20 cellular contexts compared by ENCODE assay signal in genomic region chr14:72723741-72724530, GRCh38.
DNase-seq lines count a peak whose midpoint lies in the region; ATAC-seq, FAIRE-seq and TF ChIP-seq lines count a peak whose summit lies in the region.
"Had no signal": no experiment of that assay in that cellular context is flagged by ENCODE, and none has a peak within 500 bp of the region (broad histone marks: within the 10 kb centered on the region; RNA-seq: fewer than 3 reads in every experiment).

No MANE protein-coding gene starts in this region.

- FAIRE-seq in K562 (lab: Jason Lieb, UNC) = no peak
- FAIRE-seq: GM12891, H1 had no signal

- no peak overlapping the region for H2AFZ ChIP-seq in K562 (ENCODE audit: low read depth, low read length)

- H3K4me1 ChIP-seq in BLaER1 = peaks cover 9% of the 10 kb centered on the region
- H3K4me1 ChIP-seq in K562 (replicated peaks in 1 of 2; ENCODE audit: control insufficient read depth in 2 of 2, insufficient read depth in 2 of 2, low read length in 2 of 2) = peaks cover 0 to 3% of the 10 kb centered on the region in 2 experiments; a peak in 1 of 5 replicates
- H3K4me1 ChIP-seq in ovary (ENCODE audit: insufficient read depth) = peaks cover 37% of the 10 kb centered on the region
- H3K4me1 ChIP-seq: adrenal gland, Caco-2, stomach, vagina had no signal

- H3K9me3 Mint-ChIP-seq in activated CD8-positive, alpha-beta T cell treated with anti-CD3 and anti-CD28 coated beads, Interleukin-2, amount 10 ng/mL, durations not matched to agents 7 days and 5 days (ENCODE audit: insufficient read depth) = no peaks in the 10 kb centered on the region
- H3K9me3 Mint-ChIP-seq: activated B cell treated with CpG ODN at 0.5 μM for 24 hours; activated T-helper 2 cell treated with anti-CD3 and anti-CD28 coated beads, Interferon-gamma antibody, Interleukin-2, Interleukin-4, amounts not matched to agents 10 μg/mL and 5 μg/mL and 100 μg/mL, durations not matched to agents 14 hours and 24 hours and 36 hours had no signal

- H3K9me3 ChIP-seq in BLaER1 = no peaks in the 10 kb centered on the region
- no peaks in the 10 kb centered on the region for H3K9me3 ChIP-seq in K562 (replicated peaks; ENCODE audit: control insufficient read depth, insufficient read depth, low read depth, low read length)
- H3K9me3 ChIP-seq in ovary = no peaks in the 10 kb centered on the region
- H3K9me3 ChIP-seq: adrenal gland, Caco-2, stomach, vagina had no signal

- POLR2A ChIA-PET in K562 (lab: Yijun Ruan, JAX) = interaction anchor here (1.0 kb wide), 1 partner anchor 184 kb away, joined by 3 read pairs; no protein-coding TSS in a partner anchor
- POLR2A ChIA-PET in activated CD8-positive, alpha-beta T cell treated with anti-CD3 and anti-CD28 coated beads, Interleukin-2, amount 10 ng/mL, durations not matched to agents 7 days and 5 days (lab: Charles Lee) = no interaction called here

- H3K36me3 ChIP-seq in BLaER1 = no peaks in the 10 kb centered on the region
- no peaks in the 10 kb centered on the region for H3K36me3 ChIP-seq in K562 (ENCODE audit: control insufficient read depth, insufficient read depth, low read length)
- H3K36me3 ChIP-seq in ovary = no peaks in the 10 kb centered on the region
- H3K36me3 ChIP-seq: adrenal gland, stomach, vagina had no signal

- no TSS peak for BruUV-seq in K562 (replicated peaks; lab: Mats Ljungman, UMichigan)

- no peak for TF ChIP-seq RAD21 in K562 (CRISPR knock-in tag; conservative IDR thresholded peaks at IDR 0.05 in 1 of 2, IDR thresholded peaks at IDR 0.05 in 1 of 2)

- no peak overlapping the region for H3K27ac Mint-ChIP-seq in activated CD8-positive, alpha-beta T cell treated with anti-CD3 and anti-CD28 coated beads, Interleukin-2, amount 10 ng/mL, durations not matched to agents 7 days and 5 days
- H3K27ac Mint-ChIP-seq: activated B cell treated with CpG ODN at 0.5 μM for 24 hours; activated T-helper 2 cell treated with anti-CD3 and anti-CD28 coated beads, Interferon-gamma antibody, Interleukin-2, Interleukin-4, amounts not matched to agents 10 μg/mL and 5 μg/mL and 100 μg/mL, durations not matched to agents 14 hours and 24 hours and 36 hours had no signal

- CTCF ChIA-PET in K562 (lab: Yijun Ruan, JAX; ENCODE audit: low intra/inter-chr PET ratio) = no interaction called here
- CTCF ChIA-PET in activated CD8-positive, alpha-beta T cell treated with anti-CD3 and anti-CD28 coated beads, Interleukin-2, amount 10 ng/mL, durations not matched to agents 7 days and 5 days (lab: Charles Lee) = no interaction called here

- no peak overlapping the region for H3K4me3 ChIP-seq in BLaER1
- no peak overlapping the region for H3K4me3 ChIP-seq in K562
- no peak overlapping the region for H3K4me3 ChIP-seq in ovary
- H3K4me3 ChIP-seq: adrenal gland, stomach, vagina had no signal

- H4K20me1 ChIP-seq in BLaER1 = no peaks in the 10 kb centered on the region
- no peaks in the 10 kb centered on the region for H4K20me1 ChIP-seq in K562 (replicated peaks; ENCODE audit: control insufficient read depth, insufficient read depth, low read length)

- H3K27me3 ChIP-seq in BLaER1 (no peaks in the 10 kb centered on the region), K562 (ENCODE audit: control insufficient read depth in 2 of 2, insufficient read depth in 2 of 2, low read length in 2 of 2) (no peaks in the 10 kb centered on the region), ovary (no peaks in the 10 kb centered on the region)
- H3K27me3 ChIP-seq: adrenal gland, stomach, vagina had no signal

- no peaks in the 10 kb centered on the region for H3K9me1 ChIP-seq in K562 (ENCODE audit: control insufficient read depth, insufficient read depth, low read length)

- no peak overlapping the region for H3K9ac ChIP-seq in BLaER1
- H3K9ac ChIP-seq in K562 (ENCODE audit: insufficient read depth in 1 of 2, low read depth in 2 of 2, low read length in 2 of 2) = no peak overlapping the region

- no peak for TF ChIP-seq CTCF in K562 (IDR thresholded peaks at IDR 0.05 in 2 of 3, conservative IDR thresholded peaks at IDR 0.05 in 1 of 3; ENCODE audit: insufficient read depth in 2 of 3, low read depth in 1 of 3, low read length in 3 of 3)
- TF ChIP-seq CTCF in ovary (IDR thresholded peaks at IDR 0.05) = no peak

- H3K27me3 Mint-ChIP-seq in activated CD8-positive, alpha-beta T cell treated with anti-CD3 and anti-CD28 coated beads, Interleukin-2, amount 10 ng/mL, durations not matched to agents 7 days and 5 days (ENCODE audit: low read depth) = peaks cover 3% of the 10 kb centered on the region
- H3K27me3 Mint-ChIP-seq: activated B cell treated with CpG ODN at 0.5 μM for 24 hours had no signal

- WGBS in K562 (ENCODE audit: insufficient coverage, low coverage, missing lambda C conversion rate) = 11% methylated on average over 8 of the region's 8 CpGs
- 13 to 23% (median 22%) methylated on average over 8 of the region's 8 CpGs for WGBS in ovary, 3 donors

- DNase-seq in K562 (ENCODE audit: extremely low read depth in 1 of 4, low spot score in 3 of 4) = no peak
- DNase-seq in fibroblast of the conjunctiva (ENCODE audit: low read depth) = peak; percentile 65
- peak in 4 of 5 donors; percentile 54 to 69 (median 60) for DNase-seq in ovary
- no peak for DNase-seq in activated CD8-positive, alpha-beta T cell treated with anti-CD3 and anti-CD28 coated beads, Interleukin-2, amount 10 ng/mL, durations not matched to agents 7 days and 5 days
- DNase-seq in kidney glomerular epithelial cell (lab: John Stamatoyannopoulos, UW) = no peak
- DNase-seq in activated CD4-positive, alpha-beta T cell treated with anti-CD3 and anti-CD28 coated beads for 4 hours = no peak
- DNase-seq: activated B cell treated with CpG ODN at 0.5 μM for 24 hours, Caco-2, cerebellar nuclear complex, hippocampal formation, NCI-H2227 treated with DMSO at 0.1 percent for 48 hours, stomach, T-helper 1 cell had no signal

- TF ChIP-seq POLR2A in K562 (conservative IDR thresholded peaks at IDR 0.05) (no peak), ovary (IDR thresholded peaks at IDR 0.05) (no peak)

- no peak; the same call in 2 of the 3 replicates for ATAC-seq in K562
- ATAC-seq in activated CD8-positive, alpha-beta T cell treated with anti-CD3 and anti-CD28 coated beads, Interleukin-2, amount 10 ng/mL, durations not matched to agents 7 days and 5 days = no peak
- no peak for ATAC-seq in GM18909 (IDR thresholded peaks at IDR 0.05; ENCODE audit: poor library complexity, unreplicated experiment)

- peaks cover 14% of the 10 kb centered on the region for H3K36me3 Mint-ChIP-seq in activated CD8-positive, alpha-beta T cell treated with anti-CD3 and anti-CD28 coated beads, Interleukin-2, amount 10 ng/mL, durations not matched to agents 7 days and 5 days (ENCODE audit: low read depth)

- H3K27ac ChIP-seq in BLaER1 (no peak overlapping the region), K562 (ENCODE audit: extremely low read depth, low read depth, low read length) (no peak overlapping the region), ovary (peak overlapping the region; percentile 48 to 89)
- H3K27ac ChIP-seq: adrenal gland, vagina had no signal

- no peak overlapping the region for H3K4me3 Mint-ChIP-seq in activated CD8-positive, alpha-beta T cell treated with anti-CD3 and anti-CD28 coated beads, Interleukin-2, amount 10 ng/mL, durations not matched to agents 7 days and 5 days
- H3K4me3 Mint-ChIP-seq: activated B cell treated with CpG ODN at 0.5 μM for 24 hours had no signal

- in situ Hi-C loops in K562 (cut with MboI) = no loop called here

- intact Hi-C loops in K562 (cut with micrococcal nuclease) = no loop called here
- intact Hi-C loops in ovary (cut with DNase I) = no loop called here

- peaks cover 21% of the 10 kb centered on the region for H3K4me1 Mint-ChIP-seq in activated CD8-positive, alpha-beta T cell treated with anti-CD3 and anti-CD28 coated beads, Interleukin-2, amount 10 ng/mL, durations not matched to agents 7 days and 5 days (ENCODE audit: low read depth)

- H3K79me2 ChIP-seq in K562 (ENCODE audit: control insufficient read depth, insufficient read depth, low read length) = no peaks in the 10 kb centered on the region

- H3K4me2 ChIP-seq in BLaER1 (peak overlapping the region; percentile 14; the same call in 1 of the 2 replicates), K562 (ENCODE audit: insufficient read depth, low read length) (no peak overlapping the region)

- TF ChIP-seq EP300 in K562 (IDR thresholded peaks at IDR 0.05; ENCODE audit: low read length) = no peak
- TF ChIP-seq EP300 in ovary (IDR thresholded peaks at IDR 0.05) = no peak

TF ChIP-seq in K562, 482 proteins besides CTCF, POLR2A, EP300 and RAD21:
- TF ChIP-seq TCF3 (CRISPR knock-in tag; IDR thresholded peaks at IDR 0.05) (peak; percentile 62), ZNF384 (IDR thresholded peaks at IDR 0.05; ENCODE audit: low read depth, low read length) (peak; percentile 81), SNRNP70 (optimal IDR thresholded peaks at IDR 0.05; ENCODE audit: low read depth, low read length) (no peak), KDM2B (CRISPR knock-in tag; IDR thresholded peaks at IDR 0.05) (no peak), THAP7 (CRISPR knock-in tag; IDR thresholded peaks at IDR 0.05) (no peak), CBFA2T2 (conservative IDR thresholded peaks at IDR 0.05) (peak; percentile 13; the same call in 1 of the 2 replicates), TAL1 (IDR thresholded peaks at IDR 0.05) (peak; percentile 55; the same call in 1 of the 2 replicates), CEBPB (tag; IDR thresholded peaks at IDR 0.05) (peak; percentile 65), KLF13 (tag; IDR thresholded peaks at IDR 0.05; ENCODE audit: borderline replicate concordance, low read depth) (no peak), RFX1 (IDR thresholded peaks at IDR 0.05) (no peak), ZNF23 (CRISPR knock-in tag; IDR thresholded peaks at IDR 0.05) (no peak), CBFA2T3 (IDR thresholded peaks at IDR 0.05) (peak; percentile 43; the same call in 1 of the 2 replicates)

Comparison
In these comparisons a context has a peak if more than half of its experiments do, and no peak if none do; other contexts are left out.
1. H3K27ac ChIP-seq: peak in ovary (2 of 2); none in BLaER1 (single experiment) and K562 (single experiment).
2. DNase-seq: peak in fibroblast of the conjunctiva (single experiment) and ovary (4 of 5); none in K562 (0 of 4), activated CD8-positive, alpha-beta T cell treated with anti-CD3 and anti-CD28 coated beads, Interleukin-2, amount 10 ng/mL, durations not matched to agents 7 days and 5 days (single experiment), kidney glomerular epithelial cell (single experiment) and activated CD4-positive, alpha-beta T cell treated with anti-CD3 and anti-CD28 coated beads for 4 hours (0 of 2).